In the genomic region with DNA sequence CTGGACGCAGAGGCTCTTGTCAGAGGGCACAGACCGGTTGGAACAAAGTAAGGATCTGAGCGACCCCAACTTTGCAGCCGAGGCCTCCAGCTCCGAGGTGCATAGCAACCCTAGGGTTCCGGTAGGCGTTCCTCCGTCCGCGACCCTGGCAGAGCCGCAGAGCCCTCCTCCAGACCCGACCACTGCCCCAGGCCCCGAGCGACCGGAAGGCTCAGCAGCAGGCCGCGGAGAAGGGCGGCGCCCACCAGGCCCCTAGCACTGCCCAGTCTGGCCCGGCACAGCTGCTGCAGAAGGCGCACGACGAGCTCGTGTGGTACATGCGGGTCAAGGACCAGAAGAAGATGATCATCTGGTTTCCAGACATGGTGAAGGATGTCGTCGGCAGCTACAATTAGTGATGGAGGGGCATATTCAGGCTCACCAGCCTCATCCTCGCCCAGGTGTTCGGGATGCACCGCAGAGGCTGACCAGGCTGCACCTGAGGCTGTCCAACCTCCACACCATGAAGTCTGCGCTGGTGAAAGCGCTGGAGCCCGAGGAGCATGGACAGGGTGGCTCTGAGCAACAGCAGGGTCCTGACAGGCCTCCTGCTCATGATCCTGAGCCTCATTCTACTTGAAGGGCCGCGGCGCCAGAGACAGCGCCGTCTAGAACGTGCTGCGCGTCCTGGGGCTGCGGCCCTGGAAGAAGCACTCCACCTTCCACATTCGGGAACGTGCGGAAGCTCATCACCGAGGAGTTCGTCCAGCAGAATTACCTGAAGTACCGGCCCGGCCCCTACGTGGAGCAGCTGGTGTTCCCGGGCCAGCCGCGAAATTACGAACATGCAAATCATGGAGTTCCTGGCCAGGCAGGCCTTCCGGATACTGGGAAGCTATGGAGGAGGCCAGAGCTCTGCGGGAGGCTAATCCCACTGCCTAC, we compare ENCODE assay signal across 35 cellular contexts. TPM values are rescaled to one million over a fixed set of nuclear protein-coding genes. Genes with fewer than 3 reads are reported as not detected.
"Had no signal": no experiment of that assay in that cellular context is flagged by ENCODE, and none has a peak within 500 bp of the region (broad histone marks: within the 10 kb centered on the region; RNA-seq: fewer than 3 reads in every experiment).

No MANE protein-coding gene starts in this region.

- H3K27me3 ChIP-seq: body of pancreas, dorsolateral prefrontal cortex, gastroesophageal sphincter, hepatocyte, vagina had no signal

- H3K4me3 Mint-ChIP-seq: activated naive CD8-positive, alpha-beta T cell; activated T-cell treated with anti-CD3 and anti-CD28 coated beads, Interleukin-2, amount 50 U/mL, for 72 hours; effector memory CD8-positive, alpha-beta T cell; naive thymus-derived CD4-positive, alpha-beta T cell; stimulated activated naive CD8-positive, alpha-beta T cell treated with anti-CD3 and anti-CD28 coated beads, Interleukin-15, Interleukin-2, amounts not matched to agents 100 ng/mL and 50 ng/mL, for 24 hours; T-helper 2 cell treated with Interferon-gamma antibody and Interleukin-4, amounts not matched to agents 5 μg/mL and 100 μg/mL, for 36 hours; type B pancreatic cell had no signal

- H3K27ac ChIP-seq: body of pancreas, coronary artery, gastroesophageal sphincter, hepatocyte, vagina had no signal

- H3K4me3 ChIP-seq: body of pancreas, coronary artery, dorsolateral prefrontal cortex, gastroesophageal sphincter, hepatocyte, smooth muscle cell, vagina had no signal

- H3K9me3 ChIP-seq: body of pancreas, gastroesophageal sphincter, vagina had no signal

- H3K27me3 Mint-ChIP-seq: activated naive CD8-positive, alpha-beta T cell; effector memory CD8-positive, alpha-beta T cell; naive thymus-derived CD4-positive, alpha-beta T cell; stimulated activated naive CD8-positive, alpha-beta T cell treated with anti-CD3 and anti-CD28 coated beads, Interleukin-15, Interleukin-2, amounts not matched to agents 100 ng/mL and 50 ng/mL, for 24 hours; type B pancreatic cell had no signal

- H3K36me3 Mint-ChIP-seq: type B pancreatic cell had no signal

- H3K9me3 Mint-ChIP-seq: activated T-cell treated with anti-CD3 and anti-CD28 coated beads, Interleukin-2, amount 50 U/mL, for 72 hours; effector memory CD8-positive, alpha-beta T cell; naive thymus-derived CD4-positive, alpha-beta T cell; stimulated activated naive CD8-positive, alpha-beta T cell treated with anti-CD3 and anti-CD28 coated beads, Interleukin-15, Interleukin-2, amounts not matched to agents 100 ng/mL and 50 ng/mL, for 24 hours; T-helper 2 cell treated with Interferon-gamma antibody and Interleukin-4, amounts not matched to agents 5 μg/mL and 100 μg/mL, for 36 hours; type B pancreatic cell had no signal

- H3K27ac Mint-ChIP-seq: activated naive CD8-positive, alpha-beta T cell; activated T-cell treated with anti-CD3 and anti-CD28 coated beads, Interleukin-2, amount 50 U/mL, for 72 hours; effector memory CD8-positive, alpha-beta T cell; naive thymus-derived CD4-positive, alpha-beta T cell; stimulated activated naive CD8-positive, alpha-beta T cell treated with anti-CD3 and anti-CD28 coated beads, Interleukin-15, Interleukin-2, amounts not matched to agents 100 ng/mL and 50 ng/mL, for 24 hours; T-helper 2 cell treated with Interferon-gamma antibody and Interleukin-4, amounts not matched to agents 5 μg/mL and 100 μg/mL, for 36 hours; type B pancreatic cell had no signal

- H3K4me1 Mint-ChIP-seq: naive thymus-derived CD4-positive, alpha-beta T cell had no signal

- ATAC-seq: activated T-cell treated with anti-CD3 and anti-CD28 coated beads, Interleukin-2, amount 50 U/mL, for 72 hours; body of pancreas; effector memory CD8-positive, alpha-beta T cell; gastroesophageal sphincter; left cardiac atrium; naive thymus-derived CD4-positive, alpha-beta T cell had no signal

- DNase-seq: activated CD4-positive, alpha-beta T cell treated with anti-CD3 and anti-CD28 coated beads for 4 hours; activated CD4-positive, alpha-beta T cell treated with anti-CD3 and anti-CD28 coated beads, Interleukin-2, amount 50 U/mL, for 4 hours; activated CD4-positive, CD25-positive, alpha-beta regulatory T cell; activated naive CD4-positive, alpha-beta T cell; activated T-cell treated with anti-CD3 and anti-CD28 coated beads for 4 hours; activated T-cell treated with anti-CD3 and anti-CD28 coated beads, Interleukin-2, amount 50 U/mL, for 72 hours; body of pancreas; cerebellar nuclear complex; effector memory CD8-positive, alpha-beta T cell; islet precursor cell; left cardiac atrium; midbrain; naive thymus-derived CD4-positive, alpha-beta T cell; stimulated activated CD4-positive, alpha-beta T cell treated with anti-CD3 and anti-CD28 coated beads, Interleukin-15, amount 100 ng/mL, for 24 hours; stimulated activated CD4-positive, alpha-beta T cell treated with anti-CD3 and anti-CD28 coated beads, Interleukin-2, amount 100 ng/mL, for 24 hours; T-helper 1 cell had no signal

- H3K4me1 ChIP-seq: body of pancreas, gastroesophageal sphincter, vagina had no signal

- H3K36me3 ChIP-seq: vagina had no signal

RNA-seq across cellular contexts. Expression of a gene that starts 28.8 kb away (rescaled TPM):
- total RNA-seq: activated T-cell treated with anti-CD3 and anti-CD28 coated beads, Interleukin-2, amount 50 U/mL, for 72 hours; body of pancreas; dorsolateral prefrontal cortex; endothelial cell of umbilical vein; fibroblast of lung; fibroblast of villous mesenchyme; gastroesophageal sphincter; hepatocyte; left cardiac atrium; liver; naive thymus-derived CD4-positive, alpha-beta T cell; osteoblast; renal cortical epithelial cell; smooth muscle cell; subcutaneous adipose tissue; vagina had no signal
- polyA plus RNA-seq: adipose tissue; endothelial cell of umbilical vein; esophagus; fibroblast of lung; hepatocyte; liver; naive thymus-derived CD4-positive, alpha-beta T cell; smooth muscle cell had no signal
